In genomic region chr7:98287486-98287959, GRCh38 we compare ENCODE assay signal across 13 cellular contexts. TPM values are rescaled to one million over a fixed set of nuclear protein-coding genes. Genes with fewer than 3 reads are reported as not detected.
DNase-seq lines count a peak whose midpoint lies in the region; ATAC-seq and TF ChIP-seq lines count a peak whose summit lies in the region.
"Had no signal": no experiment of that assay in that cellular context is flagged by ENCODE, and none has a peak within 500 bp of the region (broad histone marks: within the 10 kb centered on the region; RNA-seq: fewer than 3 reads in every experiment).

No MANE protein-coding gene starts in this region.

- H3K4me3 ChIP-seq in coronary artery, result peak overlapping the region; percentile 99
- no peak overlapping the region for H3K4me3 ChIP-seq in mucosa of rectum (ENCODE audit: low read length in 2 of 2)

- H3K9me3 Mint-ChIP-seq in CD14-positive monocyte, result no peaks in the 10 kb centered on the region
- H3K9me3 Mint-ChIP-seq: stimulated activated effector memory CD8-positive, alpha-beta T cell treated with anti-CD3 and anti-CD28 coated beads, Interleukin-12 subunit alpha, Interleukin-12 subunit beta, amount 100 ng/mL, for 72 hours had no signal

- H3K27ac ChIP-seq in coronary artery, result peak overlapping the region; percentile 12 to 100
- peak overlapping the region; percentile 32 to 48 for H3K27ac ChIP-seq in mucosa of rectum (ENCODE audit: low read depth in 2 of 2, low read length in 2 of 2)

- ATAC-seq in HG03095 (IDR thresholded peaks at IDR 0.05; ENCODE audit: unreplicated experiment), result no peak
- ATAC-seq: stimulated activated effector memory CD8-positive, alpha-beta T cell treated with anti-CD3 and anti-CD28 coated beads, Interleukin-12 subunit alpha, Interleukin-12 subunit beta, amount 100 ng/mL, for 72 hours had no signal

- peaks cover 11 to 25% of the 10 kb centered on the region in 2 donors for H3K36me3 ChIP-seq in mucosa of rectum (ENCODE audit: control insufficient read depth in 2 of 2, insufficient read depth in 2 of 2, low read length in 2 of 2)

- no peaks in the 10 kb centered on the region for H3K9me3 ChIP-seq in mucosa of rectum (ENCODE audit: control insufficient read depth in 2 of 2, low read length in 2 of 2)

- peaks cover 53 to 59% of the 10 kb centered on the region in 2 donors for H3K4me1 ChIP-seq in mucosa of rectum (ENCODE audit: control insufficient read depth in 2 of 2, insufficient read depth in 2 of 2, low read length in 2 of 2)

- TF ChIP-seq CTCF in CD14-positive monocyte (IDR thresholded peaks at IDR 0.05) (no peak), coronary artery (IDR thresholded peaks at IDR 0.05) (no peak)

- H3K36me3 Mint-ChIP-seq in CD14-positive monocyte, result peaks cover 44 to 81% of the 10 kb centered on the region in 2 donors

- peak overlapping the region; percentile 68 to 99 (median 87) for H3K27ac Mint-ChIP-seq in CD14-positive monocyte
- H3K27ac Mint-ChIP-seq: stimulated activated effector memory CD8-positive, alpha-beta T cell treated with anti-CD3 and anti-CD28 coated beads, Interleukin-12 subunit alpha, Interleukin-12 subunit beta, amount 100 ng/mL, for 72 hours had no signal

- no peaks in the 10 kb centered on the region for H3K27me3 ChIP-seq in mucosa of rectum (ENCODE audit: control insufficient read depth in 2 of 2, insufficient read depth in 2 of 2, low read length in 2 of 2)

- intact Hi-C loops in CD14-positive monocyte (cut with micrococcal nuclease), result loop anchor here (5.0 to 10.0 kb wide), 2 partner anchors 35 to 517 kb away; partner anchors contain the start of gene TECPR1 (in 2 of the 2)

- H3K4me3 Mint-ChIP-seq in CD14-positive monocyte, result peak overlapping the region in 1 of 2 donors; percentile 24
- H3K4me3 Mint-ChIP-seq: stimulated activated effector memory CD8-positive, alpha-beta T cell treated with anti-CD3 and anti-CD28 coated beads, Interleukin-12 subunit alpha, Interleukin-12 subunit beta, amount 100 ng/mL, for 72 hours had no signal

- DNase-seq in CD14-positive monocyte (ENCODE audit: low spot score) (no peak), NCI-H2171 (lab: John Stamatoyannopoulos, UW) (peak; percentile 15), coronary artery (ENCODE audit: low spot score) (no peak), cortex of kidney (lab: John Stamatoyannopoulos, UW) (no peak), HuH-7 (ENCODE audit: low spot score) (no peak), activated gamma-delta T cell treated with Interleukin-2 at 50 U/mL for 16 hours (no peak)
- DNase-seq: activated CD8-positive, alpha-beta memory T cell treated with anti-CD3 and anti-CD28 coated beads, Interleukin-2, amount 50 U/mL, for 48 hours; cerebellar nuclear complex; retina; SHP77 treated with DMSO at 0.1 percent for 48 hours had no signal

- H3K4me1 Mint-ChIP-seq in CD14-positive monocyte, result peaks cover 63% of the 10 kb centered on the region

- H3K9ac ChIP-seq in mucosa of rectum (ENCODE audit: low read depth in 1 of 2, low read length in 2 of 2), result peak overlapping the region in 1 of 2 donors; percentile 25

- no peaks in the 10 kb centered on the region for H3K27me3 Mint-ChIP-seq in CD14-positive monocyte (ENCODE audit: low read depth in 3 of 3)

RNA-seq across cellular contexts. Expression of gene BRI3, which starts 6.0 kb away (rescaled TPM):
- polyA plus RNA-seq in CD14-positive monocyte, result 100 to 1,000 TPM; 120 to 149 TPM

RNA-seq across cellular contexts. Expression of gene TECPR1, which starts 35.5 kb away (rescaled TPM):
- 10 to 100 TPM in 1 of 2 donors, 1 to 10 TPM in 1; 5.7 to 10.2 TPM for polyA plus RNA-seq in CD14-positive monocyte
